23 cellular contexts compared by ENCODE assay signal in genomic region chr17:27239584-27239983, GRCh38. TPM values are rescaled to one million over a fixed set of nuclear protein-coding genes. Genes with fewer than 3 reads are reported as not detected.
DNase-seq lines count a peak whose midpoint lies in the region; ATAC-seq and TF ChIP-seq lines count a peak whose summit lies in the region.
"Had no signal": no experiment of that assay in that cellular context is flagged by ENCODE, and none has a peak within 500 bp of the region (broad histone marks: within the 10 kb centered on the region; RNA-seq: fewer than 3 reads in every experiment).

No MANE protein-coding gene starts in this region.

- H3K4me1 ChIP-seq in esophagus muscularis mucosa: peaks cover 9 to 52% (median 26%) of the 10 kb centered on the region in 4 donors

- peaks cover 18% of the 10 kb centered on the region for H3K27me3 Mint-ChIP-seq in T-helper 1 cell treated with Interleukin-12 subunit alpha and Interleukin-12 subunit beta and Interleukin-4 antibody, amounts not matched to agents 30 μg/mL and 1 μg/mL, for 36 hours (ENCODE audit: low read depth)
- no peaks in the 10 kb centered on the region for H3K27me3 Mint-ChIP-seq in stimulated activated memory B cell treated with anti-CD40 and anti-IgM and Interleukin-4, amounts not matched to agents 10 μg/mL and 1 μg/mL and 100 μg/mL, for 72 hours
- peaks cover 8% of the 10 kb centered on the region for H3K27me3 Mint-ChIP-seq in activated T-helper 17 cell treated with anti-CD3 and anti-CD28 coated beads, Interleukin-2, amount 50 U/mL, for 72 hours
- H3K27me3 Mint-ChIP-seq: IgD-negative memory B cell had no signal

- no peaks in the 10 kb centered on the region for H3K36me3 Mint-ChIP-seq in T-helper 1 cell treated with Interleukin-12 subunit alpha and Interleukin-12 subunit beta and Interleukin-4 antibody, amounts not matched to agents 30 μg/mL and 1 μg/mL, for 36 hours (ENCODE audit: low read depth)
- H3K36me3 Mint-ChIP-seq in stimulated activated memory B cell treated with anti-CD40 and anti-IgM and Interleukin-4, amounts not matched to agents 10 μg/mL and 1 μg/mL and 100 μg/mL, for 72 hours: no peaks in the 10 kb centered on the region
- H3K36me3 Mint-ChIP-seq in activated T-helper 17 cell treated with anti-CD3 and anti-CD28 coated beads, Interleukin-2, amount 50 U/mL, for 72 hours (ENCODE audit: low read depth): no peaks in the 10 kb centered on the region
- H3K36me3 Mint-ChIP-seq: IgD-negative memory B cell had no signal

- no peak for ATAC-seq in stimulated activated memory B cell treated with anti-CD40 and anti-IgM and Interleukin-4, amounts not matched to agents 10 μg/mL and 1 μg/mL and 100 μg/mL, for 72 hours
- no peak for ATAC-seq in Right ventricle myocardium inferior
- ATAC-seq in activated T-helper 17 cell treated with anti-CD3 and anti-CD28 coated beads, Interleukin-2, amount 50 U/mL, for 72 hours (replicated peaks): no peak
- ATAC-seq: HCT116 had no signal

- TF ChIP-seq CTCF in esophagus muscularis mucosa (IDR thresholded peaks at IDR 0.05): no peak

- DNase-seq in T-helper 1 cell: no peak
- DNase-seq in H7: peak; percentile 9
- DNase-seq in esophagus muscularis mucosa (ENCODE audit: extremely low spot score): peak; percentile 75
- DNase-seq in AG08396 (ENCODE audit: low spot score): no peak
- DNase-seq in Right ventricle myocardium inferior (ENCODE audit: missing footprints): no peak
- DNase-seq: ACHN, DMS53, GF-D8, GOT3, Karpas-422, NCI-H1105 treated with DMSO at 0.1 percent for 48 hours, NCI-H2029 treated with DMSO at 0.1 percent for 48 hours, NCI-H226, NCI-H510A treated with DMSO at 0.1 percent for 48 hours, NCI-H748 treated with DMSO at 0.1 percent for 48 hours, Right ventricle myocardium superior had no signal

- peak overlapping the region; percentile 23 for H3K27ac Mint-ChIP-seq in T-helper 1 cell treated with Interleukin-12 subunit alpha and Interleukin-12 subunit beta and Interleukin-4 antibody, amounts not matched to agents 30 μg/mL and 1 μg/mL, for 36 hours
- H3K27ac Mint-ChIP-seq in stimulated activated memory B cell treated with anti-CD40 and anti-IgM and Interleukin-4, amounts not matched to agents 10 μg/mL and 1 μg/mL and 100 μg/mL, for 72 hours: peak overlapping the region; percentile 76
- no peak overlapping the region for H3K27ac Mint-ChIP-seq in activated T-helper 17 cell treated with anti-CD3 and anti-CD28 coated beads, Interleukin-2, amount 50 U/mL, for 72 hours

- no peak for TF ChIP-seq POLR2A in esophagus muscularis mucosa (IDR thresholded peaks at IDR 0.05; ENCODE audit: low read depth)

- H3K27me3 ChIP-seq in H7 (ENCODE audit: control insufficient read depth, insufficient read depth, low read length) (no peaks in the 10 kb centered on the region), esophagus muscularis mucosa (no peaks in the 10 kb centered on the region)

- H3K9me3 ChIP-seq in esophagus muscularis mucosa: no peaks in the 10 kb centered on the region

- intact Hi-C loops in esophagus muscularis mucosa (cut with DNase I): loop anchor here (5.0 to 10.0 kb wide), 2 partner anchors 113 to 215 kb away; partner anchors contain the start of gene KSR1
- intact Hi-C loops in Right ventricle myocardium inferior (cut with DNase I): loop anchor here (5.0 kb wide), 2 partner anchors 113 to 413 kb away; no protein-coding TSS in a partner anchor

- 83% methylated on average over 7 of the region's 7 CpGs for WGBS in esophagus muscularis mucosa

- H3K4me1 Mint-ChIP-seq in T-helper 1 cell treated with Interleukin-12 subunit alpha and Interleukin-12 subunit beta and Interleukin-4 antibody, amounts not matched to agents 30 μg/mL and 1 μg/mL, for 36 hours (ENCODE audit: low read depth): peaks cover 27% of the 10 kb centered on the region
- H3K4me1 Mint-ChIP-seq in stimulated activated memory B cell treated with anti-CD40 and anti-IgM and Interleukin-4, amounts not matched to agents 10 μg/mL and 1 μg/mL and 100 μg/mL, for 72 hours: peaks cover 53% of the 10 kb centered on the region
- H3K4me1 Mint-ChIP-seq in activated T-helper 17 cell treated with anti-CD3 and anti-CD28 coated beads, Interleukin-2, amount 50 U/mL, for 72 hours: peaks cover 9% of the 10 kb centered on the region

- peak overlapping the region in 2 of 4 donors; percentile 4 to 55 for H3K27ac ChIP-seq in esophagus muscularis mucosa (replicated peaks in 1 of 4)
- H3K27ac ChIP-seq: 22Rv1, C4-2B had no signal

- no peak for TF ChIP-seq EP300 in esophagus muscularis mucosa (IDR thresholded peaks at IDR 0.05)

- no peak overlapping the region for H3K4me3 ChIP-seq in H7 (ENCODE audit: insufficient read depth, low read depth, low read length)
- H3K4me3 ChIP-seq in esophagus muscularis mucosa: no peak overlapping the region

- H3K9me3 Mint-ChIP-seq in T-helper 1 cell treated with Interleukin-12 subunit alpha and Interleukin-12 subunit beta and Interleukin-4 antibody, amounts not matched to agents 30 μg/mL and 1 μg/mL, for 36 hours: no peaks in the 10 kb centered on the region
- H3K9me3 Mint-ChIP-seq in stimulated activated memory B cell treated with anti-CD40 and anti-IgM and Interleukin-4, amounts not matched to agents 10 μg/mL and 1 μg/mL and 100 μg/mL, for 72 hours: no peaks in the 10 kb centered on the region
- H3K9me3 Mint-ChIP-seq in activated T-helper 17 cell treated with anti-CD3 and anti-CD28 coated beads, Interleukin-2, amount 50 U/mL, for 72 hours: no peaks in the 10 kb centered on the region
- H3K9me3 Mint-ChIP-seq: IgD-negative memory B cell had no signal

- H3K4me3 Mint-ChIP-seq in T-helper 1 cell treated with Interleukin-12 subunit alpha and Interleukin-12 subunit beta and Interleukin-4 antibody, amounts not matched to agents 30 μg/mL and 1 μg/mL, for 36 hours: no peak overlapping the region
- no peak overlapping the region for H3K4me3 Mint-ChIP-seq in stimulated activated memory B cell treated with anti-CD40 and anti-IgM and Interleukin-4, amounts not matched to agents 10 μg/mL and 1 μg/mL and 100 μg/mL, for 72 hours
- H3K4me3 Mint-ChIP-seq in activated T-helper 17 cell treated with anti-CD3 and anti-CD28 coated beads, Interleukin-2, amount 50 U/mL, for 72 hours: no peak overlapping the region

- H3K36me3 ChIP-seq in H7 (replicated peaks; ENCODE audit: control insufficient read depth, insufficient read depth, low read length) (no peaks in the 10 kb centered on the region), esophagus muscularis mucosa (no peaks in the 10 kb centered on the region)

RNA-seq across cellular contexts. Expression of gene WSB1, which starts 54.3 kb away (rescaled TPM):
- 66.7 and 92.2 TPM in 2 replicates for total RNA-seq in H7 (2014; rRNA removed; shearing (Covaris generic))
- 100 to 1,000 TPM in 3 of 4 donors, 10 to 100 TPM in 1; 84.1 to 125 (median 118) TPM for total RNA-seq in esophagus muscularis mucosa
- total RNA-seq in Right ventricle myocardium inferior: 48.7 TPM
- 100 to 1,000 TPM; 118 to 403 TPM for total RNA-seq in activated T-helper 17 cell treated with anti-CD3 and anti-CD28 coated beads, Interleukin-2, amount 50 U/mL, for 72 hours

Comparison
In these comparisons a context has a peak if more than half of its experiments do, and no peak if none do; other contexts are left out.
1. DNase-seq: peak in H7 (single experiment) and esophagus muscularis mucosa (single experiment); none in T-helper 1 cell (0 of 5), AG08396 (single experiment) and Right ventricle myocardium inferior (single experiment).